14 cellular contexts compared by ENCODE assay signal in the genomic region with DNA sequence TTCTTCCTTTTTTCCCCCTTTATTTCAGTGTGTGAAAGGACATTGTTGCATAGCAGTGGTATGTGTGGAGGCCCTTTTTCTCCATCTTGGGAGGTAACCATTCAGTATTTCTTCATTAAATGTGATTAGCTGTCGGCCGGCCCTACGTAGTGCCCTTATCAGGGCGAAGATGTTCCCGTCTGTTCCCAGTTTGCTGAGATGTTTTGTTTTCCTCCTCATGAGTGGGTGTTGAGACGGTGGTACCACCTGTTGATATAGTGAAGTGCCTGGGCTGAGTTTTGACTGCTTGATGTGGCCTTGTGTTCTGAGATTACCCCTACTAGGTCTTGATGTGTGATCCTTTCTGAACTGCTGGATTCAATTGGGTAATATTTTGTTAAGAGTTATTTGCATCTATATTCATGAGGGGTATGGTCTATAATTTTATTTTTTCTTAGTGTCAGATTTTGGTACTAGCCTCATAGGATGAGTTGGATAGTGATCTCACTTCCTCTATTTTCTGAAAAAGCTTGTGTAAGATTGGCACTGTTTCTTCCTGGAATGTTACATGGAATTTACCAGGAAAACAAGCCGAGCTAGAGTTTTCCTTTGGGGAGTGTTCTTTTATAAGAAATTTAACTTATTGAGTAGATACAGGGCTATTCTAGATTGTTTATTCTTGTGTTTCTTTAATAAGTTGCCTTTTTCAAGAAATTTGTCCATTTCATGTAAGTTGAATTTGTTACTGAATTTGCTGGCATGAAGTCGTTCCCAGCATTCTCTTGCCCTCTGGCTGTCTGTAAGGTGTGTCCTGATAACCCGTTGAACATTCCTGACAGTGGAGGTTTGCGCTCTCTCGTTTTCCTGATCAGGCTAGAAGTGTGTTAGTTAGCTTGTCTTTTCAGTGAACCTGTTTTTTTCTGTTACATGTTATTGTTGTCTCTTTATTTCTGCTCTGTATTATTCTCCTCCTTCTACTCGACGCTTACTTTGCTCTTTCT. TPM values are rescaled to one million over a fixed set of nuclear protein-coding genes. Genes with fewer than 3 reads are reported as not detected.
DNase-seq lines count a peak whose midpoint lies in the region; ATAC-seq and TF ChIP-seq lines count a peak whose summit lies in the region.
"Had no signal": no experiment of that assay in that cellular context is flagged by ENCODE, and none has a peak within 500 bp of the region (broad histone marks: within the 10 kb centered on the region; RNA-seq: fewer than 3 reads in every experiment).

No MANE protein-coding gene starts in this region.

- no peak for TF ChIP-seq CTCF in lower lobe of right lung (IDR thresholded peaks at IDR 0.05)
- no peak for TF ChIP-seq CTCF in GM13976 (IDR thresholded peaks at IDR 0.05; ENCODE audit: borderline replicate concordance, control extremely low read depth, extremely low read depth, insufficient read depth, missing control alignments)

- H3K4me3 ChIP-seq in BLaER1 treated with 17β-estradiol and CSF1 and Interleukin-3, amounts not matched to agents 10 nM and 100 nM, result no peak overlapping the region
- no peak overlapping the region for H3K4me3 ChIP-seq in lower lobe of right lung
- H3K4me3 ChIP-seq: adrenal gland, SJSA1 had no signal

- no peak for ATAC-seq in lower lobe of right lung
- ATAC-seq: left colon, right cardiac atrium had no signal

- DNase-seq in GM04503 (ENCODE audit: low read depth) (peak; percentile 16), astrocyte of the hippocampus (ENCODE audit: low read depth, low spot score) (peak; percentile 27), lower lobe of right lung (no peak), NCI-H2171 treated with DMSO at 0.1 percent for 48 hours (lab: John Stamatoyannopoulos, UW) (no peak), NCI-H345 (lab: John Stamatoyannopoulos, UW) (no peak), GM13976 (ENCODE audit: low spot score) (no peak), NCI-H748 treated with DMSO at 0.1 percent for 48 hours (lab: John Stamatoyannopoulos, UW) (no peak)
- DNase-seq: adrenal gland, erythroblast, left colon had no signal

- in situ Hi-C loops in GM13976 (cut with MboI; ENCODE audit: low sequenced_read_pairs, unreplicated experiment), result no loop called here

- peaks cover 16 to 72% (median 55%) of the 10 kb centered on the region in 11 experiments for H4K20me1 ChIP-seq in BLaER1 treated with 17β-estradiol and CSF1 and Interleukin-3, amounts not matched to agents 10 nM and 100 nM

- no peaks in the 10 kb centered on the region for H3K27me3 ChIP-seq in BLaER1 treated with 17β-estradiol and CSF1 and Interleukin-3, amounts not matched to agents 10 nM and 100 nM
- no peaks in the 10 kb centered on the region for H3K27me3 ChIP-seq in lower lobe of right lung (ENCODE audit: low read depth)
- H3K27me3 ChIP-seq: adrenal gland, SJSA1 had no signal

- peaks cover 42 to 62% (median 54%) of the 10 kb centered on the region in 10 experiments for H3K4me1 ChIP-seq in BLaER1 treated with 17β-estradiol and CSF1 and Interleukin-3, amounts not matched to agents 10 nM and 100 nM
- peaks cover 31% of the 10 kb centered on the region for H3K4me1 ChIP-seq in lower lobe of right lung

- H3K9me3 ChIP-seq in BLaER1 treated with 17β-estradiol and CSF1 and Interleukin-3, amounts not matched to agents 10 nM and 100 nM (replicated peaks in 1 of 11), result no peaks in the 10 kb centered on the region
- H3K9me3 ChIP-seq in lower lobe of right lung, result no peaks in the 10 kb centered on the region
- H3K9me3 ChIP-seq: adrenal gland, SJSA1 had no signal

- H3K36me3 ChIP-seq in BLaER1 treated with 17β-estradiol and CSF1 and Interleukin-3, amounts not matched to agents 10 nM and 100 nM, result peaks cover 14 to 33% (median 25%) of the 10 kb centered on the region in 11 experiments; a peak in 21 of 22 replicates
- H3K36me3 ChIP-seq in lower lobe of right lung, result peaks cover 34% of the 10 kb centered on the region

- no peak overlapping the region for H3K9ac ChIP-seq in BLaER1 treated with 17β-estradiol and CSF1 and Interleukin-3, amounts not matched to agents 10 nM and 100 nM

- H3K27ac ChIP-seq in BLaER1 treated with 17β-estradiol and CSF1 and Interleukin-3, amounts not matched to agents 10 nM and 100 nM, result no peak overlapping the region
- peak overlapping the region; percentile 2 for H3K27ac ChIP-seq in lower lobe of right lung
- H3K27ac ChIP-seq: SJSA1 had no signal

- intact Hi-C loops in lower lobe of right lung (cut with DNase I), result no loop called here

- peak overlapping the region in 9 of 11 experiments; percentile 2 to 66 (median 29); a peak in 11 of 22 replicates for H3K4me2 ChIP-seq in BLaER1 treated with 17β-estradiol and CSF1 and Interleukin-3, amounts not matched to agents 10 nM and 100 nM

RNA-seq across cellular contexts. Expression of a gene that starts 4.3 kb away (rescaled TPM):
- 27.1 TPM for total RNA-seq in lower lobe of right lung

RNA-seq across cellular contexts. Expression of a gene that starts 32.9 kb away (rescaled TPM):
- total RNA-seq in lower lobe of right lung, result not detected
- total RNA-seq: activated CD8-positive, alpha-beta memory T cell treated with anti-CD3 and anti-CD28 coated beads for 36 hours; left colon; right cardiac atrium; SJSA1 had no signal

RNA-seq across cellular contexts. Expression of a gene that starts 43.6 kb away (rescaled TPM):
- 17.8 TPM for total RNA-seq in lower lobe of right lung

RNA-seq across cellular contexts. Expression of a gene that starts 44.0 kb away (rescaled TPM):
- total RNA-seq in lower lobe of right lung, result 223 TPM

RNA-seq across cellular contexts. Expression of a gene that starts 51.1 kb away (rescaled TPM):
- 56.0 TPM for total RNA-seq in lower lobe of right lung

Comparison
In these comparisons a context has a peak if more than half of its experiments do, and no peak if none do; other contexts are left out.
1. DNase-seq: peak in GM04503 (single experiment) and astrocyte of the hippocampus (single experiment); none in lower lobe of right lung (single experiment), NCI-H2171 treated with DMSO at 0.1 percent for 48 hours (single experiment), NCI-H345 (single experiment), GM13976 (single experiment) and NCI-H748 treated with DMSO at 0.1 percent for 48 hours (single experiment).